8 cellular contexts compared by ENCODE assay signal in the genomic region with DNA sequence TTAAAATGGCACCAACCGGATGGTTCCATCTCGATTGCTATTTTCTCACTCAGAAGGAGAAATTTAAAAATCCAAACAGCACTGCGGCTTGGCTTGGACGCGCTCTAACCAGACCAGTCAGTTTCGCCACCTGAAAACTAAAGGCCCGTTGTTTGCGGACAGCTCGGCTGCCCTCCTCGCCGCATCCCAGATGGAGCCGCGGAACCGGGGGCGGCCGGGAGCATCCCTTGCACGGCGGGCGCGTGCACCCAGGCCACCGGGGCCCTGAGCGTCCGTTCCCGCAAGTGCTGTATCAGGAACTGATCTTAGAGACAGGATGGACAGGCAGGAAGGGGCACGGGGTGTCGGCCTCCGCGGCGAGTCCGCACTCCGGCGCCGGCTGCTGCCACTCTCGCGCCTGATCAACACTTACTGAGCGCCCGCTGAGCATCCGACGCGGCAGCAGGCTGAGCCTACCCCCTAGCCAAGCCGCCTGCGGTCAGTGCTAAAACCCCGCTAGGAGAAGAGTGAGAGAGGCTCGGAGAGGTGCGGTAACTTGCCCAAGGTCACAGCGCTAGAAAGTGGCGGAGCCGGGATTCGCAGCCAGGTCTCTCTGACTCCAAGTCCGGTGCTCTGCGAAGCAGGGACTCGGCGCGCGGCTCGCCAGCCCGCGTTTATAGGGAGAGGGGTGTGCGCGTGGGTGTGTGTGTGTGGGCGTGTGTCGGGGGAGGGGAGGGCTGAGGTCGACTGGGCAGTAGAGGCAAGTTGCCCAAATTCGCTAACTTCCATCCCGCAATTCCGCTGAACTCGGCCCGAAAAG. TPM values are rescaled to one million over a fixed set of nuclear protein-coding genes. Genes with fewer than 3 reads are reported as not detected.
DNase-seq lines count a peak whose midpoint lies in the region; ATAC-seq, FAIRE-seq and TF ChIP-seq lines count a peak whose summit lies in the region.

A gene with protein sequence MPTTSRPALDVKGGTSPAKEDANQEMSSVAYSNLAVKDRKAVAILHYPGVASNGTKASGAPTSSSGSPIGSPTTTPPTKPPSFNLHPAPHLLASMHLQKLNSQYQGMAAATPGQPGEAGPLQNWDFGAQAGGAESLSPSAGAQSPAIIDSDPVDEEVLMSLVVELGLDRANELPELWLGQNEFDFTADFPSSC (minus strand): TSS at position 629 of the 799 bp plus-strand sequence. CDS start 3,045 bp downstream, outside the sequence.

- H3K36me3 Mint-ChIP-seq in naive thymus-derived CD8-positive, alpha-beta T cell = peaks cover 0 to 3% (median 0%) of the 10 kb centered on the region in 3 donors

- no peak for FAIRE-seq in RCC 7860 (lab: Jason Lieb, UNC)

- H3K4me1 ChIP-seq in GM23248 (ENCODE audit: insufficient read depth) (no peaks in the 10 kb centered on the region), RWPE2 (ENCODE audit: insufficient read depth, poor library complexity, severe bottlenecking) (no peaks in the 10 kb centered on the region)

- in situ Hi-C loops in GM23248 (cut with MboI) = no loop called here

- H2AFZ ChIP-seq in GM23248 = peak within 1 kb of the TSS; percentile 79

- peaks cover 18 to 73% (median 39%) of the 10 kb centered on the region in 5 donors for H3K27me3 Mint-ChIP-seq in naive thymus-derived CD8-positive, alpha-beta T cell

- H3K79me2 ChIP-seq in GM23248 (ENCODE audit: insufficient read depth) = no peaks in the 10 kb centered on the region

- peaks cover 11 to 36% (median 30%) of the 10 kb centered on the region in 4 donors for H3K4me1 Mint-ChIP-seq in naive thymus-derived CD8-positive, alpha-beta T cell

- TF ChIP-seq CTCF in RWPE2 (IDR thresholded peaks at IDR 0.05; ENCODE audit: poor library complexity, severe bottlenecking) (no peak), coronary artery (IDR thresholded peaks at IDR 0.05) (no peak)

- H3K27ac Mint-ChIP-seq in naive thymus-derived CD8-positive, alpha-beta T cell = no peak within 1 kb of the TSS

- peaks cover 0 to 3% (median 0%) of the 10 kb centered on the region in 9 donors for H3K9me3 Mint-ChIP-seq in naive thymus-derived CD8-positive, alpha-beta T cell

- H3K27me3 ChIP-seq in GM23248 (replicated peaks; ENCODE audit: insufficient read depth) (peaks cover 26% of the 10 kb centered on the region), RWPE2 (ENCODE audit: insufficient read depth, poor library complexity, severe bottlenecking) (peaks cover 38% of the 10 kb centered on the region)

- peak within 1 kb of the TSS; percentile 80 to 95 (median 88) for H3K4me3 Mint-ChIP-seq in naive thymus-derived CD8-positive, alpha-beta T cell

- H4K20me1 ChIP-seq in GM23248 (ENCODE audit: insufficient read depth) = no peaks in the 10 kb centered on the region

- 2% methylated on average over 13 to 38 of the region's 68 CpGs for WGBS in GM23248 (ENCODE audit: low coverage in 1 of 2, low lambda C conversion rate in 2 of 2, missing lambda C conversion rate in 2 of 2), 2 experiments

- no peaks in the 10 kb centered on the region for H3K9me2 ChIP-seq in GM23248 (ENCODE audit: insufficient read depth)

- H3K9me3 ChIP-seq in GM23248 (ENCODE audit: low read depth) = no peaks in the 10 kb centered on the region
- no peaks in the 10 kb centered on the region for H3K9me3 ChIP-seq in RWPE2 (ENCODE audit: severe bottlenecking)

- H3K4me3 ChIP-seq in GM23248 (peak within 1 kb of the TSS; percentile 72), RWPE2 (ENCODE audit: severe bottlenecking) (peak within 1 kb of the TSS; percentile 31), coronary artery (peak within 1 kb of the TSS; percentile 73)

- no peak within 1 kb of the TSS for H3K9ac ChIP-seq in GM23248

- POLR2A ChIA-PET in naive thymus-derived CD8-positive, alpha-beta T cell (lab: Charles Lee) = no interaction called here

- H3K4me2 ChIP-seq in GM23248 (ENCODE audit: unreplicated experiment) = peak within 1 kb of the TSS; percentile 76

- H3K27ac ChIP-seq in GM23248 (no peak within 1 kb of the TSS), RWPE2 (ENCODE audit: poor library complexity, severe bottlenecking) (no peak within 1 kb of the TSS), coronary artery (no peak within 1 kb of the TSS)

- H3F3A ChIP-seq in GM23248 (ENCODE audit: insufficient read depth) = no peaks in the 10 kb centered on the region

- peak; percentile 39 for DNase-seq in GM23248
- DNase-seq in RWPE2 (ENCODE audit: low spot score) = no peak
- no peak for DNase-seq in coronary artery (ENCODE audit: low spot score)
- DNase-seq in naive thymus-derived CD8-positive, alpha-beta T cell = peak in 1 of 10 donors; percentile 4
- DNase-seq in NOMO-1 (lab: John Stamatoyannopoulos, UW; ENCODE audit: unreplicated experiment in 2 of 2) = no peak
- DNase-seq in RCC 7860 (ENCODE audit: low spot score) = no peak

- H3K36me3 ChIP-seq in GM23248 (ENCODE audit: low read depth) (no peaks in the 10 kb centered on the region), RWPE2 (ENCODE audit: low read depth) (no peaks in the 10 kb centered on the region)

- ATAC-seq in RWPE2 (ENCODE audit: low read depth) = peak; percentile 40
- peak; percentile 29 to 30 for ATAC-seq in naive thymus-derived CD8-positive, alpha-beta T cell
- ATAC-seq in HG02884 (IDR thresholded peaks at IDR 0.05; ENCODE audit: unreplicated experiment) = no peak
- ATAC-seq in HG03139 (IDR thresholded peaks at IDR 0.05; ENCODE audit: unreplicated experiment) = no peak

RNA-seq across cellular contexts. Expression of the gene that starts here (rescaled TPM):
- not detected in 2 replicates for total RNA-seq in GM23248 (2014; rRNA removed; shearing (Covaris generic))
- polyA plus RNA-seq in GM23248 (2016; fragmentation: Nextera tagmentation; extraction: Ambion mirVana) = 0.25 TPM in 1 of 2 replicates, not detected in the other
- not detected for total RNA-seq in naive thymus-derived CD8-positive, alpha-beta T cell
- not detected for polyA plus RNA-seq in naive thymus-derived CD8-positive, alpha-beta T cell

Comparison
In these comparisons a context has a peak if more than half of its experiments do, and no peak if none do; other contexts are left out.
1. Peak in DNase-seq, H3K4me3 ChIP-seq and H3K4me2 ChIP-seq in GM23248; RNA of the gene not detected or under 1 TPM.
2. Peak in ATAC-seq in naive thymus-derived CD8-positive, alpha-beta T cell; RNA of the gene not detected or under 1 TPM.